21 cellular contexts compared by ENCODE assay signal in the genomic region with DNA sequence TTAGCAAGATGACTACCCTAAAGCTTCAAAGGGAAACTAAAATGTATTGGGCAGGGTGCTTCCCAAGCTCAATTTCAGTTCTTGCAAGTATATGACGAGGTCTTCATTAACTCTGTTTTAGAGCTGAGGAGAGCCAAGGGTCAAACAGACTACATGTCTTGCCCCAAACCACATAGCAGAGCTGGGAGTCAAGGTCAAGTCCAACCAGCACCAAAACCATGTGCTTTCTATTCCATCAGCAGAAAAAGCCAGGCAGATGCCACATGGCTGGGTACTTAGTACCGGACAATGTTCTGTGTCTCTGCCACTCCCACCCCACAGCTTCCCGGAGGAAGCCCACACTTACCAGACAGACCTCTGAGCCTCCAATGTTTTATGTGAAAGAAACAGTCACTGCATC. TPM values are rescaled to one million over a fixed set of nuclear protein-coding genes. Genes with fewer than 3 reads are reported as not detected.
A peak's percentile ranks its signal among the peaks of the same experiment; 100 is the strongest.
DNase-seq lines count a peak whose midpoint lies in the region; ATAC-seq, FAIRE-seq and TF ChIP-seq lines count a peak whose summit lies in the region.
"Had no signal": no experiment of that assay in that cellular context is flagged by ENCODE, and none has a peak within 500 bp of the region (broad histone marks: within the 10 kb centered on the region; RNA-seq: fewer than 3 reads in every experiment).

No MANE protein-coding gene starts in this region.

- TF ChIP-seq POLR2A in gastroesophageal sphincter (IDR thresholded peaks at IDR 0.05) = no peak
- no peak for TF ChIP-seq POLR2A in stomach (IDR thresholded peaks at IDR 0.05)

- H3K4me3 Mint-ChIP-seq in astrocyte (ENCODE audit: unreplicated experiment) = peak overlapping the region; percentile 35
- H3K4me3 Mint-ChIP-seq in activated T-cell treated with anti-CD3 and anti-CD28 coated beads, Interleukin-2, amount 50 U/mL, for 4 hours = no peak overlapping the region
- no peak overlapping the region for H3K4me3 Mint-ChIP-seq in activated T-helper 17 cell treated with anti-CD3 and anti-CD28 coated beads, Interleukin-2, amount 50 U/mL, for 72 hours
- H3K4me3 Mint-ChIP-seq: activated CD4-positive, alpha-beta T cell treated with anti-CD3 and anti-CD28 coated beads, Interleukin-2, amount 10 ng/mL, durations not matched to agents 24 days and 14 days; natural killer cell had no signal

- H3K4me3 ChIP-seq in astrocyte (ENCODE audit: insufficient read depth, low read depth, low read length) = peak overlapping the region; percentile 15
- peak overlapping the region in 1 of 2 donors; percentile 4 for H3K4me3 ChIP-seq in gastroesophageal sphincter
- no peak overlapping the region for H3K4me3 ChIP-seq in stomach
- H3K4me3 ChIP-seq: ascending aorta, colonic mucosa, HAP-1, prostate gland, upper lobe of left lung had no signal

- intact Hi-C loops in stomach (cut with DNase I; ENCODE audit: low total_unique reads) = no loop called here

- peak overlapping the region; percentile 80 for H3K27ac Mint-ChIP-seq in astrocyte (ENCODE audit: unreplicated experiment)
- H3K27ac Mint-ChIP-seq in activated T-helper 17 cell treated with anti-CD3 and anti-CD28 coated beads, Interleukin-2, amount 50 U/mL, for 72 hours = no peak overlapping the region
- H3K27ac Mint-ChIP-seq: activated CD4-positive, alpha-beta T cell treated with anti-CD3 and anti-CD28 coated beads, Interleukin-2, amount 10 ng/mL, durations not matched to agents 24 days and 14 days; natural killer cell had no signal

- no peak for TF ChIP-seq EP300 in gastroesophageal sphincter (IDR thresholded peaks at IDR 0.05)
- no peak for TF ChIP-seq EP300 in stomach (IDR thresholded peaks at IDR 0.05)

- peaks cover 9% of the 10 kb centered on the region for H3K27me3 Mint-ChIP-seq in astrocyte (ENCODE audit: low read depth, unreplicated experiment)
- peaks cover 6% of the 10 kb centered on the region for H3K27me3 Mint-ChIP-seq in activated T-cell treated with anti-CD3 and anti-CD28 coated beads, Interleukin-2, amount 50 U/mL, for 4 hours (ENCODE audit: low read depth)
- peaks cover 5% of the 10 kb centered on the region for H3K27me3 Mint-ChIP-seq in activated T-helper 17 cell treated with anti-CD3 and anti-CD28 coated beads, Interleukin-2, amount 50 U/mL, for 72 hours

- H3K36me3 Mint-ChIP-seq in astrocyte (ENCODE audit: low read depth, unreplicated experiment) = peaks cover 3% of the 10 kb centered on the region
- H3K36me3 Mint-ChIP-seq in activated T-cell treated with anti-CD3 and anti-CD28 coated beads, Interleukin-2, amount 50 U/mL, for 4 hours (ENCODE audit: insufficient read depth) = no peaks in the 10 kb centered on the region
- no peaks in the 10 kb centered on the region for H3K36me3 Mint-ChIP-seq in activated T-helper 17 cell treated with anti-CD3 and anti-CD28 coated beads, Interleukin-2, amount 50 U/mL, for 72 hours (ENCODE audit: low read depth)
- H3K36me3 Mint-ChIP-seq: natural killer cell had no signal

- TF ChIP-seq CTCF in astrocyte (IDR thresholded peaks at IDR 0.05; ENCODE audit: insufficient read depth, low read depth, low read length) (no peak), gastroesophageal sphincter (IDR thresholded peaks at IDR 0.05) (no peak), stomach (IDR thresholded peaks at IDR 0.05) (no peak)

- no peak for FAIRE-seq in astrocyte (lab: Jason Lieb, UNC)
- FAIRE-seq: endometrium had no signal

- peaks cover 22% of the 10 kb centered on the region for H3K4me1 Mint-ChIP-seq in astrocyte (ENCODE audit: low read depth, unreplicated experiment)
- no peaks in the 10 kb centered on the region for H3K4me1 Mint-ChIP-seq in activated T-cell treated with anti-CD3 and anti-CD28 coated beads, Interleukin-2, amount 50 U/mL, for 4 hours (ENCODE audit: low read depth)
- H3K4me1 Mint-ChIP-seq in activated T-helper 17 cell treated with anti-CD3 and anti-CD28 coated beads, Interleukin-2, amount 50 U/mL, for 72 hours = no peaks in the 10 kb centered on the region

- H3K9me3 Mint-ChIP-seq in astrocyte (ENCODE audit: unreplicated experiment) = no peaks in the 10 kb centered on the region
- no peaks in the 10 kb centered on the region for H3K9me3 Mint-ChIP-seq in activated T-cell treated with anti-CD3 and anti-CD28 coated beads, Interleukin-2, amount 50 U/mL, for 4 hours
- no peaks in the 10 kb centered on the region for H3K9me3 Mint-ChIP-seq in activated T-helper 17 cell treated with anti-CD3 and anti-CD28 coated beads, Interleukin-2, amount 50 U/mL, for 72 hours
- H3K9me3 Mint-ChIP-seq: natural killer cell had no signal

- 52 to 57% methylated on average over 2 to 3 of the region's 3 CpGs for WGBS in gastroesophageal sphincter (ENCODE audit: low coverage in 1 of 2), 2 donors
- WGBS in stomach, 5 donors = 48 to 79% (median 71%) methylated on average over 3 of the region's 3 CpGs

- no peaks in the 10 kb centered on the region for H4K20me1 ChIP-seq in astrocyte (ENCODE audit: insufficient read depth, low read length)

- peaks cover 74% of the 10 kb centered on the region for H3K79me2 ChIP-seq in astrocyte (ENCODE audit: insufficient read depth, low read length)

- no peaks in the 10 kb centered on the region for H3K9me3 ChIP-seq in astrocyte (ENCODE audit: insufficient read depth, low read depth, low read length)
- no peaks in the 10 kb centered on the region for H3K9me3 ChIP-seq in gastroesophageal sphincter
- no peaks in the 10 kb centered on the region for H3K9me3 ChIP-seq in stomach
- H3K9me3 ChIP-seq: ascending aorta, colonic mucosa, HAP-1, prostate gland, upper lobe of left lung had no signal

- no peak overlapping the region for H2AFZ ChIP-seq in astrocyte (ENCODE audit: low read depth, low read length)

- H3K4me1 ChIP-seq in astrocyte (ENCODE audit: insufficient read depth, low read length) (peaks cover 47% of the 10 kb centered on the region), gastroesophageal sphincter (peaks cover 40 to 98% (median 64%) of the 10 kb centered on the region in 3 donors), stomach (peaks cover 5 to 83% (median 53%) of the 10 kb centered on the region in 4 donors)
- H3K4me1 ChIP-seq: colonic mucosa, prostate gland had no signal

- H3K4me2 ChIP-seq in astrocyte (ENCODE audit: low read length) = peak overlapping the region; percentile 67

- DNase-seq in EH (ENCODE audit: low read depth) = peak; percentile 62
- no peak for DNase-seq in astrocyte (ENCODE audit: low read depth)
- DNase-seq in stomach = no peak
- DNase-seq in activated T-cell treated with anti-CD3 and anti-CD28 coated beads, Interleukin-2, amount 50 U/mL, for 4 hours = no peak
- DNase-seq: activated CD4-positive, alpha-beta T cell treated with anti-CD3 and anti-CD28 coated beads, Interleukin-2, amount 10 ng/mL, durations not matched to agents 24 days and 14 days; activated CD8-positive, alpha-beta memory T cell treated with anti-CD3 and anti-CD28 coated beads, Interleukin-2, amount 50 U/mL, for 4 hours; colonic mucosa; COR-L47; natural killer cell; NCI-H187; NCI-H446; stimulated activated CD4-positive, alpha-beta T cell treated with anti-CD3 and anti-CD28 coated beads, Interleukin-12 subunit alpha, Interleukin-12 subunit beta, amount 100 ng/mL, for 4 hours; upper lobe of left lung had no signal

- ATAC-seq in gastroesophageal sphincter (no peak), HG02588 (IDR thresholded peaks at IDR 0.05; ENCODE audit: unreplicated experiment) (no peak)
- ATAC-seq in activated T-cell treated with anti-CD3 and anti-CD28 coated beads, Interleukin-2, amount 50 U/mL, for 4 hours = no peak
- ATAC-seq in activated T-helper 17 cell treated with anti-CD3 and anti-CD28 coated beads, Interleukin-2, amount 50 U/mL, for 72 hours (replicated peaks) = no peak
- ATAC-seq: natural killer cell had no signal

- H3K27ac ChIP-seq in astrocyte (ENCODE audit: low read depth, low read length) = peak overlapping the region; percentile 91
- peak overlapping the region; percentile 85 to 100 (median 92) for H3K27ac ChIP-seq in gastroesophageal sphincter
- peak overlapping the region in 4 of 5 donors; percentile 61 to 81 (median 76) for H3K27ac ChIP-seq in stomach
- H3K27ac ChIP-seq: RWPE1 had no signal

- H3K9ac ChIP-seq in astrocyte (ENCODE audit: low read length) = peak overlapping the region; percentile 73

- H3K27me3 ChIP-seq in astrocyte (ENCODE audit: insufficient read depth, low read length) (no peaks in the 10 kb centered on the region), gastroesophageal sphincter (no peaks in the 10 kb centered on the region), stomach (no peaks in the 10 kb centered on the region)
- H3K27me3 ChIP-seq: ascending aorta, colonic mucosa, upper lobe of left lung had no signal

- peaks cover 12% of the 10 kb centered on the region for H3K36me3 ChIP-seq in astrocyte (ENCODE audit: insufficient read depth, low read length)
- peaks cover 0 to 6% of the 10 kb centered on the region in 2 donors for H3K36me3 ChIP-seq in gastroesophageal sphincter
- no peaks in the 10 kb centered on the region for H3K36me3 ChIP-seq in stomach
- H3K36me3 ChIP-seq: ascending aorta, colonic mucosa, prostate gland, upper lobe of left lung had no signal

RNA-seq across cellular contexts. Expression of a gene that starts 17.6 kb away (rescaled TPM):
- total RNA-seq in astrocyte (11.4 and 22.3 TPM in 2 replicates), gastroesophageal sphincter (10 to 100 TPM; 35.0 to 71.9 (median 63.3) TPM), stomach (10 to 100 TPM in 4 of 5 donors, 1 to 10 TPM in 1; 8.0 to 67.0 (median 31.9) TPM)
- polyA plus RNA-seq in stomach = 1 to 10 TPM; 1.7 to 4.7 (median 2.3) TPM
- under 1 TPM; 0.14 to 0.29 (median 0.20) TPM for total RNA-seq in activated T-cell treated with anti-CD3 and anti-CD28 coated beads, Interleukin-2, amount 50 U/mL, for 4 hours
- total RNA-seq in activated T-helper 17 cell treated with anti-CD3 and anti-CD28 coated beads, Interleukin-2, amount 50 U/mL, for 72 hours = under 1 TPM in 1 of 2 donors, not detected in 1; 0.13 TPM
